In genomic region chr3:99686469-99686868, GRCh38 we compare ENCODE assay signal across 15 cellular contexts. TPM values are rescaled to one million over a fixed set of nuclear protein-coding genes. Genes with fewer than 3 reads are reported as not detected.
"Had no signal": no experiment of that assay in that cellular context is flagged by ENCODE, and none has a peak within 500 bp of the region (broad histone marks: within the 10 kb centered on the region; RNA-seq: fewer than 3 reads in every experiment).

No MANE protein-coding gene starts in this region.

- DNase-seq: activated CD4-positive, alpha-beta T cell treated with anti-CD3 and anti-CD28 coated beads for 1 hour; spleen; stimulated activated naive B cell treated with anti-CD40 and anti-IgM and Interleukin-4, amounts not matched to agents 10 μg/mL and 1 μg/mL and 100 μg/mL, for 72 hours had no signal

- H3K9me3 ChIP-seq: body of pancreas, colonic mucosa, lower lobe of right lung, neutrophil, spleen, thoracic aorta, upper lobe of right lung had no signal

- H3K27me3 ChIP-seq: body of pancreas, colonic mucosa, foreskin keratinocyte, upper lobe of right lung had no signal

- H3K36me3 Mint-ChIP-seq: activated naive CD8-positive, alpha-beta T cell treated with anti-CD3 and anti-CD28 coated beads for 36 hours; natural killer cell treated with Interleukin-12 subunit alpha and Interleukin-12 subunit beta and Interleukin-15 and Interleukin-18, amount 100 ng/mL, for 72 hours; stimulated activated naive B cell treated with anti-CD40 and anti-IgM and Interleukin-4, amounts not matched to agents 10 μg/mL and 1 μg/mL and 100 μg/mL, for 72 hours had no signal

- H3K9me3 Mint-ChIP-seq: activated naive CD8-positive, alpha-beta T cell treated with anti-CD3 and anti-CD28 coated beads for 36 hours; activated T-helper 1 cell treated with anti-CD3 and anti-CD28 coated beads, Interleukin-12 subunit alpha, Interleukin-12 subunit beta, Interleukin-2, Interleukin-4 antibody, amounts not matched to agents 30 ng/mL and 10 ng/mL and 1 ng/mL, durations not matched to agents 14 hours and 24 hours and 36 hours; endodermal cell; natural killer cell treated with Interleukin-12 subunit alpha and Interleukin-12 subunit beta and Interleukin-15 and Interleukin-18, amount 100 ng/mL, for 72 hours; stimulated activated naive B cell treated with anti-CD40 and anti-IgM and Interleukin-4, amounts not matched to agents 10 μg/mL and 1 μg/mL and 100 μg/mL, for 72 hours had no signal

- H3K4me3 Mint-ChIP-seq: activated naive CD8-positive, alpha-beta T cell treated with anti-CD3 and anti-CD28 coated beads for 36 hours; activated T-helper 1 cell treated with anti-CD3 and anti-CD28 coated beads, Interleukin-12 subunit alpha, Interleukin-12 subunit beta, Interleukin-2, Interleukin-4 antibody, amounts not matched to agents 30 ng/mL and 10 ng/mL and 1 ng/mL, durations not matched to agents 14 hours and 24 hours and 36 hours; endodermal cell; natural killer cell treated with Interleukin-12 subunit alpha and Interleukin-12 subunit beta and Interleukin-15 and Interleukin-18, amount 100 ng/mL, for 72 hours; stimulated activated naive B cell treated with anti-CD40 and anti-IgM and Interleukin-4, amounts not matched to agents 10 μg/mL and 1 μg/mL and 100 μg/mL, for 72 hours had no signal

- H3K27me3 Mint-ChIP-seq: natural killer cell treated with Interleukin-12 subunit alpha and Interleukin-12 subunit beta and Interleukin-15 and Interleukin-18, amount 100 ng/mL, for 72 hours had no signal

- H3K4me3 ChIP-seq: body of pancreas, colonic mucosa, lower lobe of right lung, spleen, thoracic aorta, upper lobe of right lung had no signal

- H3K27ac Mint-ChIP-seq: activated naive CD8-positive, alpha-beta T cell treated with anti-CD3 and anti-CD28 coated beads for 36 hours; activated T-helper 1 cell treated with anti-CD3 and anti-CD28 coated beads, Interleukin-12 subunit alpha, Interleukin-12 subunit beta, Interleukin-2, Interleukin-4 antibody, amounts not matched to agents 30 ng/mL and 10 ng/mL and 1 ng/mL, durations not matched to agents 14 hours and 24 hours and 36 hours; endodermal cell; natural killer cell treated with Interleukin-12 subunit alpha and Interleukin-12 subunit beta and Interleukin-15 and Interleukin-18, amount 100 ng/mL, for 72 hours; stimulated activated naive B cell treated with anti-CD40 and anti-IgM and Interleukin-4, amounts not matched to agents 10 μg/mL and 1 μg/mL and 100 μg/mL, for 72 hours had no signal

- H3K27ac ChIP-seq: body of pancreas, colonic mucosa, foreskin keratinocyte, lower lobe of right lung, neutrophil, spleen, upper lobe of right lung, VCaP had no signal

- ATAC-seq: body of pancreas; natural killer cell treated with Interleukin-12 subunit alpha and Interleukin-12 subunit beta and Interleukin-15 and Interleukin-18, amount 100 ng/mL, for 72 hours had no signal

- H3K4me1 Mint-ChIP-seq: activated naive CD8-positive, alpha-beta T cell treated with anti-CD3 and anti-CD28 coated beads for 36 hours; stimulated activated naive B cell treated with anti-CD40 and anti-IgM and Interleukin-4, amounts not matched to agents 10 μg/mL and 1 μg/mL and 100 μg/mL, for 72 hours had no signal

- H3K4me1 ChIP-seq: body of pancreas, colonic mucosa, foreskin keratinocyte, lower lobe of right lung, spleen had no signal

- H3K36me3 ChIP-seq: colonic mucosa, lower lobe of right lung, neutrophil, spleen, thoracic aorta, upper lobe of right lung had no signal

RNA-seq across cellular contexts. Expression of gene COL8A1, which starts 48.1 kb away (rescaled TPM):
- total RNA-seq: activated naive CD8-positive, alpha-beta T cell treated with anti-CD3 and anti-CD28 coated beads for 36 hours had no signal
